ENCODE assay signal across 16 cellular contexts in genomic region chr2:162092008-162092390, GRCh38. TPM values are rescaled to one million over a fixed set of nuclear protein-coding genes. Genes with fewer than 3 reads are reported as not detected.
A peak's percentile ranks its signal among the peaks of the same experiment; 100 is the strongest.
DNase-seq lines count a peak whose midpoint lies in the region; ATAC-seq, FAIRE-seq and TF ChIP-seq lines count a peak whose summit lies in the region.
"Had no signal": no experiment of that assay in that cellular context is flagged by ENCODE, and none has a peak within 500 bp of the region (broad histone marks: within the 10 kb centered on the region; RNA-seq: fewer than 3 reads in every experiment).

No MANE protein-coding gene starts in this region.

- FAIRE-seq in kidney (lab: Jason Lieb, UNC), result no peak

- no peaks in the 10 kb centered on the region for H3K36me3 ChIP-seq in heart left ventricle
- H3K36me3 ChIP-seq in breast epithelium, result no peaks in the 10 kb centered on the region
- H3K36me3 ChIP-seq in hepatocyte (replicated peaks; ENCODE audit: insufficient read depth, low read depth), result no peaks in the 10 kb centered on the region
- no peaks in the 10 kb centered on the region for H3K36me3 ChIP-seq in kidney (ENCODE audit: control insufficient read depth in 1 of 2, insufficient read depth in 2 of 2, low read length in 2 of 2)
- H3K36me3 ChIP-seq: heart right ventricle, uterus had no signal

- H3K4me1 ChIP-seq in heart left ventricle, result peaks cover 0 to 29% (median 15%) of the 10 kb centered on the region in 12 donors
- no peaks in the 10 kb centered on the region for H3K4me1 ChIP-seq in right cardiac atrium (ENCODE audit: control insufficient read depth, insufficient read depth, low read length)
- H3K4me1 ChIP-seq in breast epithelium, result peaks cover 0 to 9% of the 10 kb centered on the region in 2 donors
- peaks cover 32% of the 10 kb centered on the region for H3K4me1 ChIP-seq in hepatocyte (ENCODE audit: insufficient read depth)
- H3K4me1 ChIP-seq in kidney (ENCODE audit: control insufficient read depth in 1 of 2, insufficient read depth in 1 of 2, low read depth in 1 of 2, low read length in 2 of 2), result no peaks in the 10 kb centered on the region
- H3K4me1 ChIP-seq: uterus had no signal

- H3K36me3 Mint-ChIP-seq in natural killer cell treated with Interleukin-12 subunit alpha and Interleukin-12 subunit beta and Interleukin-15 and Interleukin-18, amount 100 ng/mL, for 72 hours, result no peaks in the 10 kb centered on the region

- no peaks in the 10 kb centered on the region for H3K9me3 Mint-ChIP-seq in natural killer cell treated with Interleukin-12 subunit alpha and Interleukin-12 subunit beta and Interleukin-15 and Interleukin-18, amount 100 ng/mL, for 72 hours
- H3K9me3 Mint-ChIP-seq: T-helper 1 cell treated with Interleukin-12 subunit alpha and Interleukin-12 subunit beta and Interleukin-4 antibody, amounts not matched to agents 30 μg/mL and 1 μg/mL, for 36 hours had no signal

- ATAC-seq in heart left ventricle, result no peak
- no peak for ATAC-seq in right cardiac atrium
- ATAC-seq in natural killer cell treated with Interleukin-12 subunit alpha and Interleukin-12 subunit beta and Interleukin-15 and Interleukin-18, amount 100 ng/mL, for 72 hours, result no peak
- no peak for ATAC-seq in GM18511 (IDR thresholded peaks at IDR 0.05; ENCODE audit: unreplicated experiment)

- TF ChIP-seq POLR2A in heart left ventricle (IDR thresholded peaks at IDR 0.05) (no peak), breast epithelium (IDR thresholded peaks at IDR 0.05) (no peak)

- intact Hi-C loops in heart left ventricle (cut with DNase I) (no loop called here), right cardiac atrium (cut with DNase I) (no loop called here), breast epithelium (cut with DNase I; ENCODE audit: low total_unique reads) (no loop called here), kidney (cut with DNase I) (no loop called here)

- no peaks in the 10 kb centered on the region for H3K9me2 ChIP-seq in hepatocyte (replicated peaks; ENCODE audit: insufficient read depth)

- H3K4me3 ChIP-seq in heart left ventricle (no peak overlapping the region), right cardiac atrium (ENCODE audit: low read length) (no peak overlapping the region), breast epithelium (no peak overlapping the region), hepatocyte (no peak overlapping the region), kidney (ENCODE audit: low read length in 2 of 2) (no peak overlapping the region)
- H3K4me3 ChIP-seq: heart right ventricle, uterus had no signal

- no peaks in the 10 kb centered on the region for H3K27me3 Mint-ChIP-seq in natural killer cell treated with Interleukin-12 subunit alpha and Interleukin-12 subunit beta and Interleukin-15 and Interleukin-18, amount 100 ng/mL, for 72 hours

- H3K27ac Mint-ChIP-seq in natural killer cell treated with Interleukin-12 subunit alpha and Interleukin-12 subunit beta and Interleukin-15 and Interleukin-18, amount 100 ng/mL, for 72 hours, result peak overlapping the region in 1 of 2 donors; percentile 55
- H3K27ac Mint-ChIP-seq: T-helper 1 cell treated with Interleukin-12 subunit alpha and Interleukin-12 subunit beta and Interleukin-4 antibody, amounts not matched to agents 30 μg/mL and 1 μg/mL, for 36 hours had no signal

- no peaks in the 10 kb centered on the region for H4K20me1 ChIP-seq in hepatocyte (ENCODE audit: insufficient read depth, poor library complexity, severe bottlenecking)

- H3K79me2 ChIP-seq in hepatocyte, result no peaks in the 10 kb centered on the region

- WGBS in heart left ventricle, 4 donors, result 59 to 67% (median 66%) methylated on average over 5 of the region's 5 CpGs
- 65% methylated on average over 5 of the region's 5 CpGs for WGBS in right cardiac atrium
- 87% methylated on average over 5 of the region's 5 CpGs for WGBS in hepatocyte (ENCODE audit: low lambda C conversion rate, missing lambda C conversion rate)

- H3K9me3 ChIP-seq in heart left ventricle (no peaks in the 10 kb centered on the region), right cardiac atrium (ENCODE audit: control insufficient read depth, low read length) (no peaks in the 10 kb centered on the region), breast epithelium (no peaks in the 10 kb centered on the region), hepatocyte (ENCODE audit: low read depth) (no peaks in the 10 kb centered on the region), kidney (ENCODE audit: control insufficient read depth in 1 of 2, low read length in 2 of 2) (no peaks in the 10 kb centered on the region)
- H3K9me3 ChIP-seq: heart right ventricle, uterus had no signal

- DNase-seq in heart left ventricle (no peak), right cardiac atrium (no peak), breast epithelium (ENCODE audit: low spot score in 2 of 2) (no peak), hepatocyte (ENCODE audit: low spot score) (no peak), kidney (no peak)
- no peak for DNase-seq in natural killer cell treated with Interleukin-12 subunit alpha and Interleukin-12 subunit beta and Interleukin-15 and Interleukin-18, amount 100 ng/mL, for 72 hours (ENCODE audit: low spot score)
- DNase-seq: heart right ventricle; NCI-H1436 treated with DMSO at 0.1 percent for 48 hours; NCI-H2171; NCI-H526 treated with DMSO at 0.1 percent for 48 hours; stimulated activated CD8-positive, alpha-beta memory T cell treated with anti-CD3 and anti-CD28 coated beads, Interleukin-4, amount 100 ng/mL, for 48 hours; uterus had no signal

- no peaks in the 10 kb centered on the region for H3K27me3 ChIP-seq in heart left ventricle
- H3K27me3 ChIP-seq in right cardiac atrium (ENCODE audit: control insufficient read depth, insufficient read depth), result no peaks in the 10 kb centered on the region
- no peaks in the 10 kb centered on the region for H3K27me3 ChIP-seq in breast epithelium
- H3K27me3 ChIP-seq in hepatocyte, result no peaks in the 10 kb centered on the region
- H3K27me3 ChIP-seq: heart right ventricle, uterus had no signal

- H3K4me3 Mint-ChIP-seq in natural killer cell treated with Interleukin-12 subunit alpha and Interleukin-12 subunit beta and Interleukin-15 and Interleukin-18, amount 100 ng/mL, for 72 hours, result no peak overlapping the region
- H3K4me3 Mint-ChIP-seq: T-helper 1 cell treated with Interleukin-12 subunit alpha and Interleukin-12 subunit beta and Interleukin-4 antibody, amounts not matched to agents 30 μg/mL and 1 μg/mL, for 36 hours had no signal

- H2AFZ ChIP-seq in hepatocyte, result peak overlapping the region; percentile 27

- H3K4me1 Mint-ChIP-seq in natural killer cell treated with Interleukin-12 subunit alpha and Interleukin-12 subunit beta and Interleukin-15 and Interleukin-18, amount 100 ng/mL, for 72 hours (ENCODE audit: low read depth in 2 of 2), result peaks cover 0 to 5% of the 10 kb centered on the region in 2 donors

- H3K27ac ChIP-seq in heart left ventricle (peak overlapping the region in 7 of 12 donors; percentile 4 to 68 (median 49)), right cardiac atrium (ENCODE audit: low read length) (no peak overlapping the region), breast epithelium (peak overlapping the region; percentile 46 to 80), hepatocyte (peak overlapping the region; percentile 86), temporal lobe (ENCODE audit: low read depth, low read length) (peak overlapping the region; percentile 67), kidney (ENCODE audit: low read depth in 2 of 2, low read length in 2 of 2) (no peak overlapping the region)

- no peak overlapping the region for H3K9ac ChIP-seq in kidney (ENCODE audit: low read length in 2 of 2)

- H3K4me2 ChIP-seq in hepatocyte, result peak overlapping the region; percentile 22

- TF ChIP-seq CTCF in heart left ventricle (IDR thresholded peaks at IDR 0.05) (no peak), breast epithelium (IDR thresholded peaks at IDR 0.05) (no peak), hepatocyte (IDR thresholded peaks at IDR 0.05; ENCODE audit: poor library complexity) (no peak), kidney (IDR thresholded peaks at IDR 0.05; ENCODE audit: borderline replicate concordance, extremely low read depth, insufficient read depth) (no peak)

RNA-seq across cellular contexts. Expression of gene DPP4, which starts 18.0 kb away (rescaled TPM):
- 10 to 100 TPM in 3 of 9 donors, 1 to 10 TPM in 6; 5.6 to 16.1 (median 8.6) TPM for total RNA-seq in heart left ventricle
- polyA plus RNA-seq in heart left ventricle, result 1 to 10 TPM; 3.4 TPM
- under 1 TPM; 0.54 to 0.77 (median 0.59) TPM for total RNA-seq in right cardiac atrium
- polyA plus RNA-seq in right cardiac atrium, result 0.52 TPM
- 10 to 100 TPM in 2 of 3 donors, 1 to 10 TPM in 1; 7.5 to 17.3 (median 11.8) TPM for total RNA-seq in breast epithelium
- total RNA-seq in hepatocyte, result 218 and 256 TPM in 2 replicates
- 147 and 149 TPM in 2 replicates for polyA plus RNA-seq in hepatocyte
- total RNA-seq in temporal lobe, result 5.7 TPM
- total RNA-seq in kidney, result 74.8 TPM
- 29.4 TPM for polyA plus RNA-seq in kidney (ENCODE audit: insufficient read depth, low read depth, low replicate concordance)
- total RNA-seq in natural killer cell treated with Interleukin-12 subunit alpha and Interleukin-12 subunit beta and Interleukin-15 and Interleukin-18, amount 100 ng/mL, for 72 hours, result 100 to 1,000 TPM in 1 of 2 donors, 10 to 100 TPM in 1; 89.4 to 102 TPM
- total RNA-seq: G401 had no signal

Comparison
In these comparisons a context has a peak if more than half of its experiments do, and no peak if none do; other contexts are left out.
1. H3K27ac ChIP-seq: peak in heart left ventricle (7 of 12), breast epithelium (2 of 2), hepatocyte (single experiment) and temporal lobe (single experiment); none in right cardiac atrium (single experiment) and kidney (0 of 2).